1 cellular context compared by ENCODE assay signal in the genomic region with DNA sequence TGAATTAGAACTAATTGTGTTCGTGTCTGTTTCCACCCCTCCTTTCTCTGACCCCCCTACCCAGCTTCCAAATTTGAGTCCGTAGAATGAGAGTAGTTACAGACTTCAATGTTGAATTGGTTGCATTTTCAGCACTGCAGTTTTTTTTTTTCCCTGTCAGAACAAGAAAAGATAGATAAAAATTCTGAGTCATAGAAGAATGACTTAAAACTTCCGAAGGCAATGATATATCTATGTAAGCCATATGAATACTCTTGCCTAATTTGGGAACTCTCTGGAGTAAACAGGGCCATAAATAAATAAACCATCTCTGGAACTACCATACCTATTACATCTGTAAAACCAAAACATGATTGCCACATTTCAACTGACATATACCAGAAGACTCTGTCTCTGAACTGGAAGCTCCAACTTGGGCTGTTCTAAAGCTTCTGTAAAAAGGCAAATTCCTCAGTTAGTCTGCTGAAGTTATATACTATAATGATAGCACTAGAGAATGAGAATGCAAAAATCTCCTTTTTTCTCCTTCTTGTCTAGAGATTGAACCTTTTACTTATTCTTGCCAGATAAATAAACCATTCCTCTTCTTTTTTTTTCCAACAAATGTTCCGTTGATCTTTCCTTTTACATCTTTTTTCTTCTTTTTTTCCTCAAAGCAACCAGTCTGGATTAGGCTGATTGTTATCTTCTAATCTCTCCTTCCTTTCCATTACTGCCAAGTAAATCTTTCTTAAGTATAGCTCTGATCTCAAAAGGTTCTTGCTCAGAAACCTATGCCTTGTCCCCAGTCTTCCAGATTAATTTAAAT.
TF ChIP-seq lines count a peak whose summit lies in the region.

No MANE protein-coding gene starts in this region.

TF ChIP-seq in SK-N-SH treated with all-trans-retinoic acid at 6 μM for 48 hours, 23 proteins besides CTCF, POLR2A, EP300 and RAD21 (continued from another document):
- TF ChIP-seq CSRNP3 (CRISPR knock-in tag; IDR thresholded peaks at IDR 0.05) (no peak), ZNF8 (CRISPR knock-in tag; IDR thresholded peaks at IDR 0.05) (no peak), TCF4 (CRISPR knock-in tag; IDR thresholded peaks at IDR 0.05; ENCODE audit: borderline replicate concordance) (no peak), PPARA (CRISPR knock-in tag; IDR thresholded peaks at IDR 0.05; ENCODE audit: borderline replicate concordance) (no peak)
